9 cellular contexts compared by ENCODE assay signal in genomic region chr17:57441270-57441600, GRCh38.
DNase-seq lines count a peak whose midpoint lies in the region; ATAC-seq lines count a peak whose summit lies in the region.
"Had no signal": no experiment of that assay in that cellular context is flagged by ENCODE, and none has a peak within 500 bp of the region (broad histone marks: within the 10 kb centered on the region; RNA-seq: fewer than 3 reads in every experiment).

No MANE protein-coding gene starts in this region.

- intact Hi-C loops in activated CD4-positive, alpha-beta T cell treated with anti-CD3 and anti-CD28 coated beads, Interleukin-2, amount 10 ng/mL, durations not matched to agents 24 days and 14 days (cut with micrococcal nuclease), result loop anchor here (1.0 kb wide), 6 partner anchors 10 to 198 kb away; no protein-coding TSS in a partner anchor

- no peaks in the 10 kb centered on the region for H4K20me1 ChIP-seq in Karpas-422 (ENCODE audit: insufficient read depth, low read depth, low read length)

- H3K4me1 Mint-ChIP-seq in activated CD4-positive, alpha-beta T cell treated with anti-CD3 and anti-CD28 coated beads, Interleukin-2, amount 10 ng/mL, durations not matched to agents 24 days and 14 days, result peaks cover 78% of the 10 kb centered on the region
- H3K4me1 Mint-ChIP-seq in stimulated activated naive CD8-positive, alpha-beta T cell treated with anti-CD3 and anti-CD28 coated beads, Interleukin-15, amount 100 ng/mL, for 72 hours, result peaks cover 92% of the 10 kb centered on the region

- H3K9me2 ChIP-seq in Karpas-422 (replicated peaks; ENCODE audit: insufficient read depth, low read length), result no peaks in the 10 kb centered on the region

- H3K4me2 ChIP-seq in Karpas-422 (ENCODE audit: low read depth, low read length, poor library complexity, severe bottlenecking), result peak overlapping the region; percentile 50

- H3K9me3 ChIP-seq in Karpas-422 (ENCODE audit: low read length), result no peaks in the 10 kb centered on the region
- H3K9me3 ChIP-seq: left lung had no signal

- peaks cover 8% of the 10 kb centered on the region for H3K9me3 Mint-ChIP-seq in activated CD4-positive, alpha-beta T cell treated with anti-CD3 and anti-CD28 coated beads, Interleukin-2, amount 10 ng/mL, durations not matched to agents 24 days and 14 days
- no peaks in the 10 kb centered on the region for H3K9me3 Mint-ChIP-seq in stimulated activated naive CD8-positive, alpha-beta T cell treated with anti-CD3 and anti-CD28 coated beads, Interleukin-15, amount 100 ng/mL, for 72 hours

- H3K9ac ChIP-seq in Karpas-422 (ENCODE audit: low read length), result peak overlapping the region; percentile 67

- H2AFZ ChIP-seq in Karpas-422 (ENCODE audit: low read length), result no peak overlapping the region

- no peaks in the 10 kb centered on the region for H3K36me3 ChIP-seq in Karpas-422 (ENCODE audit: insufficient read depth, low read length)
- H3K36me3 ChIP-seq: left lung had no signal

- peaks cover 24% of the 10 kb centered on the region for H3K36me3 Mint-ChIP-seq in activated CD4-positive, alpha-beta T cell treated with anti-CD3 and anti-CD28 coated beads, Interleukin-2, amount 10 ng/mL, durations not matched to agents 24 days and 14 days (ENCODE audit: low read depth)

- DNase-seq in activated CD4-positive, alpha-beta T cell treated with anti-CD3 and anti-CD28 coated beads, Interleukin-2, amount 10 ng/mL, durations not matched to agents 24 days and 14 days, result no peak
- DNase-seq in activated CD4-positive, alpha-beta T cell treated with anti-CD3 and anti-CD28 coated beads for 48 hours, result no peak
- DNase-seq in Karpas-422 (no peak), epithelial cell of prostate (ENCODE audit: low read depth, low spot score) (no peak), NOMO-1 treated with DMSO at 0.1 percent for 48 hours (lab: John Stamatoyannopoulos, UW; ENCODE audit: unreplicated experiment) (no peak)
- no peak for DNase-seq in stimulated activated naive CD8-positive, alpha-beta T cell treated with anti-CD3 and anti-CD28 coated beads, Interleukin-15, amount 100 ng/mL, for 72 hours
- DNase-seq: left lung had no signal

- H3K27me3 Mint-ChIP-seq in activated CD4-positive, alpha-beta T cell treated with anti-CD3 and anti-CD28 coated beads, Interleukin-2, amount 10 ng/mL, durations not matched to agents 24 days and 14 days, result no peaks in the 10 kb centered on the region
- H3K27me3 Mint-ChIP-seq in stimulated activated naive CD8-positive, alpha-beta T cell treated with anti-CD3 and anti-CD28 coated beads, Interleukin-15, amount 100 ng/mL, for 72 hours, result no peaks in the 10 kb centered on the region

- no peaks in the 10 kb centered on the region for H3K27me3 ChIP-seq in Karpas-422 (ENCODE audit: low read length)
- H3K27me3 ChIP-seq: left lung had no signal

- peak overlapping the region; percentile 93 for H3K27ac ChIP-seq in Karpas-422 (ENCODE audit: low read length)
- peak overlapping the region; percentile 40 for H3K27ac ChIP-seq in epithelial cell of prostate
- H3K27ac ChIP-seq: left lung had no signal

- H3K4me1 ChIP-seq in Karpas-422 (ENCODE audit: low read length), result peaks cover 100% of the 10 kb centered on the region

- peak; percentile 29 for ATAC-seq in stimulated activated naive CD8-positive, alpha-beta T cell treated with anti-CD3 and anti-CD28 coated beads, Interleukin-15, amount 100 ng/mL, for 72 hours
- no peak for ATAC-seq in HG03135 (IDR thresholded peaks at IDR 0.05; ENCODE audit: unreplicated experiment)
- no peak for ATAC-seq in HG02840 (IDR thresholded peaks at IDR 0.05; ENCODE audit: low FRiP score, unreplicated experiment)

- peak overlapping the region; percentile 21; the same call in 1 of the 2 replicates for H3K4me3 ChIP-seq in Karpas-422 (ENCODE audit: low read length)
- H3K4me3 ChIP-seq: left lung had no signal

- H3K4me3 Mint-ChIP-seq in activated CD4-positive, alpha-beta T cell treated with anti-CD3 and anti-CD28 coated beads, Interleukin-2, amount 10 ng/mL, durations not matched to agents 24 days and 14 days, result peak overlapping the region; percentile 78
- H3K4me3 Mint-ChIP-seq in stimulated activated naive CD8-positive, alpha-beta T cell treated with anti-CD3 and anti-CD28 coated beads, Interleukin-15, amount 100 ng/mL, for 72 hours, result peak overlapping the region; percentile 71 to 73

- H3K27ac Mint-ChIP-seq in activated CD4-positive, alpha-beta T cell treated with anti-CD3 and anti-CD28 coated beads, Interleukin-2, amount 10 ng/mL, durations not matched to agents 24 days and 14 days, result peak overlapping the region; percentile 93
- peak overlapping the region; percentile 98 for H3K27ac Mint-ChIP-seq in stimulated activated naive CD8-positive, alpha-beta T cell treated with anti-CD3 and anti-CD28 coated beads, Interleukin-15, amount 100 ng/mL, for 72 hours

- peaks cover 99% of the 10 kb centered on the region for H3K79me2 ChIP-seq in Karpas-422 (ENCODE audit: low read length)
